In the genomic region with DNA sequence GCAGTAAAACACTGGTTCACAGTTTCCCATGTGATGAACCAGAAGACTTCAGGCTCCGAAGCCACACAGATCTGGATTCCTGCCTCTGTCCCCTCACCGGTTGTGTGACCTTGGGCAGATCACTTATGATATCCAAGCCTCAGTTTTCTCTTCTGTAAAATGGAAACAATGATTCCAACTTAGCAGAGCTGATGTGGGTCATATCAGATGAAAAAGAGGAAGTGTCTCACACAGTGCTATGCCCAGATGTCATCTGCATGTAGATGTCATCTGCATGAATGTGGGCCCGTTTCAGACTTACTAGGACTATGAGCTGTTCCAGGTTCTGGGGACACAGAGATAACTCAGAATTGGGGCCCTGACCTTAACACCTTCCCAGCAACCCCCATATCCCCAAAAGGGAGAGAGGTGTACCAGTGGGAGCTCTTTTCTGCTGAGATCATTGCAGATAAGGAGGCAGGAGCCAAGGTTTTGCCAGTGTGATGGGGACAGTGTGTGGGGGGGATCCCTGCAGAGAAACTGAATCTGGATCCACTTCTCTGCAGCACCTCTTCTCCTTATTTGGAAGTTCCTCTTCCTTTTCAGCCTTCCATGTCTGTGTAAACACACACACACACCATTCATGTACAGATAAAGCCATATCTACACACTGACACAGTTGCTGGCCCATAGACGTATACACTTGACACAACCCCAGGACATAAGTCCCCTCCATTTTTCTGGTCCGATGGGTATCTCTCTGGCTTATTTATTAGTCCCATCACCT, we compare ENCODE assay signal across 14 cellular contexts. TPM values are rescaled to one million over a fixed set of nuclear protein-coding genes. Genes with fewer than 3 reads are reported as not detected.
DNase-seq lines count a peak whose midpoint lies in the region; ATAC-seq and TF ChIP-seq lines count a peak whose summit lies in the region.
"Had no signal": no experiment of that assay in that cellular context is flagged by ENCODE, and none has a peak within 500 bp of the region (broad histone marks: within the 10 kb centered on the region; RNA-seq: fewer than 3 reads in every experiment).

No MANE protein-coding gene starts in this region.

- H4K20me1 ChIP-seq in GM23338 (replicated peaks; ENCODE audit: insufficient read depth) = no peaks in the 10 kb centered on the region

- H3K4me3 Mint-ChIP-seq in activated CD4-positive, alpha-beta memory T cell treated with anti-CD3 and anti-CD28 coated beads for 36 hours = no peak overlapping the region
- H3K4me3 Mint-ChIP-seq in activated CD4-positive, alpha-beta memory T cell treated with anti-CD3 and anti-CD28 coated beads, Interleukin-2, amount 10 ng/mL, durations not matched to agents 7 days and 5 days = no peak overlapping the region
- no peak overlapping the region for H3K4me3 Mint-ChIP-seq in GM23338

- ATAC-seq in GM23338 = no peak
- ATAC-seq: lower lobe of right lung had no signal

- H3K9me3 Mint-ChIP-seq in activated CD4-positive, alpha-beta memory T cell treated with anti-CD3 and anti-CD28 coated beads for 36 hours = no peaks in the 10 kb centered on the region
- H3K9me3 Mint-ChIP-seq in activated CD4-positive, alpha-beta memory T cell treated with anti-CD3 and anti-CD28 coated beads, Interleukin-2, amount 10 ng/mL, durations not matched to agents 7 days and 5 days = no peaks in the 10 kb centered on the region
- no peaks in the 10 kb centered on the region; the same call in 2 of the 3 replicates for H3K9me3 Mint-ChIP-seq in GM23338

- peaks cover 18% of the 10 kb centered on the region for H3K27me3 Mint-ChIP-seq in activated CD4-positive, alpha-beta memory T cell treated with anti-CD3 and anti-CD28 coated beads for 36 hours
- peaks cover 55% of the 10 kb centered on the region for H3K27me3 Mint-ChIP-seq in activated CD4-positive, alpha-beta memory T cell treated with anti-CD3 and anti-CD28 coated beads, Interleukin-2, amount 10 ng/mL, durations not matched to agents 7 days and 5 days
- H3K27me3 Mint-ChIP-seq in GM23338 (ENCODE audit: insufficient read depth, low read depth, poor library complexity) = peaks cover 48% of the 10 kb centered on the region

- H2AFZ ChIP-seq in GM23338 = no peak overlapping the region
- H2AFZ ChIP-seq: hepatocyte had no signal

- H3K4me1 Mint-ChIP-seq in activated CD4-positive, alpha-beta memory T cell treated with anti-CD3 and anti-CD28 coated beads for 36 hours (ENCODE audit: low read depth) = peaks cover 53% of the 10 kb centered on the region
- peaks cover 45% of the 10 kb centered on the region for H3K4me1 Mint-ChIP-seq in activated CD4-positive, alpha-beta memory T cell treated with anti-CD3 and anti-CD28 coated beads, Interleukin-2, amount 10 ng/mL, durations not matched to agents 7 days and 5 days
- H3K4me1 Mint-ChIP-seq in GM23338 = peaks cover 67% of the 10 kb centered on the region

- no peaks in the 10 kb centered on the region for H3K9me3 ChIP-seq in BE2C
- H3K9me3 ChIP-seq: lower lobe of right lung, ovary, stomach had no signal

- CTCF ChIA-PET in activated CD4-positive, alpha-beta memory T cell treated with anti-CD3 and anti-CD28 coated beads for 36 hours (lab: Charles Lee) = interaction anchor here (0.6 to 2.5 kb wide), 4 partner anchors 20 to 48 kb away, joined by 3 to 17 read pairs (median 6); no protein-coding TSS in a partner anchor
- CTCF ChIA-PET in activated CD4-positive, alpha-beta memory T cell treated with anti-CD3 and anti-CD28 coated beads, Interleukin-2, amount 10 ng/mL, durations not matched to agents 7 days and 5 days (lab: Charles Lee) = interaction anchor here (0.9 to 1.1 kb wide), 2 partner anchors 20 to 23 kb away, joined by 3 to 4 read pairs; no protein-coding TSS in a partner anchor
- CTCF ChIA-PET in RWPE1 (lab: Yijun Ruan, JAX) = interaction anchor here (1.3 kb wide), 1 partner anchor 8 kb away, joined by 4 read pairs; no protein-coding TSS in a partner anchor

- no peaks in the 10 kb centered on the region for H3K36me3 Mint-ChIP-seq in activated CD4-positive, alpha-beta memory T cell treated with anti-CD3 and anti-CD28 coated beads for 36 hours
- H3K36me3 Mint-ChIP-seq in activated CD4-positive, alpha-beta memory T cell treated with anti-CD3 and anti-CD28 coated beads, Interleukin-2, amount 10 ng/mL, durations not matched to agents 7 days and 5 days (ENCODE audit: low read depth) = no peaks in the 10 kb centered on the region
- no peaks in the 10 kb centered on the region for H3K36me3 Mint-ChIP-seq in GM23338 (ENCODE audit: low read depth)

- no peak overlapping the region for H3K4me2 ChIP-seq in GM23338
- H3K4me2 ChIP-seq: hepatocyte had no signal

- TF ChIP-seq CTCF in RWPE1 (conservative IDR thresholded peaks at IDR 0.05; ENCODE audit: low read depth) (no peak), GM23338 (conservative IDR thresholded peaks at IDR 0.05; ENCODE audit: low read depth in 2 of 2) (no peak), BE2C (IDR thresholded peaks at IDR 0.05; ENCODE audit: low read depth, low read length) (no peak)

- H3F3A ChIP-seq in GM23338 (replicated peaks; ENCODE audit: low read depth) = peaks cover 6% of the 10 kb centered on the region; the same call in 1 of the 2 replicates

- no peaks in the 10 kb centered on the region for H3K79me2 ChIP-seq in GM23338 (replicated peaks; ENCODE audit: insufficient read depth)
- H3K79me2 ChIP-seq: hepatocyte had no signal

- H3K27ac ChIP-seq in RWPE1 = 0 out of 2 replicates have a peak overlapping the region, but pooled peaks have one; percentile 60
- H3K27ac ChIP-seq in GM23338 (ENCODE audit: low read depth) = no peak overlapping the region
- H3K27ac ChIP-seq: hepatocyte, lower lobe of right lung, ovary, stomach had no signal

- peak overlapping the region; percentile 69 for H3K27ac Mint-ChIP-seq in activated CD4-positive, alpha-beta memory T cell treated with anti-CD3 and anti-CD28 coated beads for 36 hours
- H3K27ac Mint-ChIP-seq in activated CD4-positive, alpha-beta memory T cell treated with anti-CD3 and anti-CD28 coated beads, Interleukin-2, amount 10 ng/mL, durations not matched to agents 7 days and 5 days = no peak overlapping the region
- H3K27ac Mint-ChIP-seq in GM23338 = no peak overlapping the region

- POLR2A ChIA-PET in activated CD4-positive, alpha-beta memory T cell treated with anti-CD3 and anti-CD28 coated beads for 36 hours (lab: Charles Lee) = interaction anchor here (1.3 kb wide), 1 partner anchor 19 kb away, joined by 5 read pairs; no protein-coding TSS in a partner anchor
- POLR2A ChIA-PET in activated CD4-positive, alpha-beta memory T cell treated with anti-CD3 and anti-CD28 coated beads, Interleukin-2, amount 10 ng/mL, durations not matched to agents 7 days and 5 days (lab: Charles Lee) = no interaction called here
- POLR2A ChIA-PET in RWPE1 (lab: Yijun Ruan, JAX; ENCODE audit: low non-redundant PET) = no interaction called here

- H3K4me3 ChIP-seq in GM23338 (no peak overlapping the region), BE2C (ENCODE audit: low read depth, low read length) (no peak overlapping the region)
- H3K4me3 ChIP-seq: hepatocyte, lower lobe of right lung, ovary, stomach had no signal

- H3K4me1 ChIP-seq in GM23338 (ENCODE audit: insufficient read depth) = peaks cover 35% of the 10 kb centered on the region
- H3K4me1 ChIP-seq in BE2C = peaks cover 48% of the 10 kb centered on the region

- H3K36me3 ChIP-seq in GM23338 (ENCODE audit: insufficient read depth) (no peaks in the 10 kb centered on the region), BE2C (no peaks in the 10 kb centered on the region)
- H3K36me3 ChIP-seq: lower lobe of right lung, ovary, stomach had no signal

- DNase-seq in activated CD4-positive, alpha-beta memory T cell treated with anti-CD3 and anti-CD28 coated beads for 36 hours = peak; percentile 58
- no peak for DNase-seq in activated CD4-positive, alpha-beta memory T cell treated with anti-CD3 and anti-CD28 coated beads, Interleukin-2, amount 10 ng/mL, durations not matched to agents 7 days and 5 days
- DNase-seq in DMS79 treated with DMSO at 0.1 percent for 48 hours (lab: John Stamatoyannopoulos, UW) = peak; percentile 64
- no peak for DNase-seq in RWPE1 (ENCODE audit: low spot score)
- DNase-seq in germinal center (ENCODE audit: low spot score) = peak; percentile 54
- DNase-seq in GM23338 (ENCODE audit: low spot score) = no peak
- no peak for DNase-seq in HuH-7 (ENCODE audit: low spot score)
- no peak for DNase-seq in BE2C
- DNase-seq: lower lobe of right lung; NCI-H1417 treated with DMSO at 0.1 percent for 48 hours; NK-92 treated with Interleukin-12 subunit alpha and Interleukin-12 subunit beta, amount 100 ng/mL, for 24 hours; ovary had no signal

- H3K27me3 ChIP-seq in GM23338 (ENCODE audit: insufficient read depth) (peaks cover 53% of the 10 kb centered on the region), BE2C (no peaks in the 10 kb centered on the region)
- H3K27me3 ChIP-seq: ovary had no signal

- H3K9me2 ChIP-seq in GM23338 (ENCODE audit: insufficient read depth) = no peaks in the 10 kb centered on the region

- intact Hi-C loops in activated CD4-positive, alpha-beta memory T cell treated with anti-CD3 and anti-CD28 coated beads for 36 hours (cut with micrococcal nuclease) = no loop called here

TF ChIP-seq in GM23338, 12 proteins besides CTCF, POLR2A, EP300 and RAD21 (continues in another document):
- TF ChIP-seq, protein P1, sequence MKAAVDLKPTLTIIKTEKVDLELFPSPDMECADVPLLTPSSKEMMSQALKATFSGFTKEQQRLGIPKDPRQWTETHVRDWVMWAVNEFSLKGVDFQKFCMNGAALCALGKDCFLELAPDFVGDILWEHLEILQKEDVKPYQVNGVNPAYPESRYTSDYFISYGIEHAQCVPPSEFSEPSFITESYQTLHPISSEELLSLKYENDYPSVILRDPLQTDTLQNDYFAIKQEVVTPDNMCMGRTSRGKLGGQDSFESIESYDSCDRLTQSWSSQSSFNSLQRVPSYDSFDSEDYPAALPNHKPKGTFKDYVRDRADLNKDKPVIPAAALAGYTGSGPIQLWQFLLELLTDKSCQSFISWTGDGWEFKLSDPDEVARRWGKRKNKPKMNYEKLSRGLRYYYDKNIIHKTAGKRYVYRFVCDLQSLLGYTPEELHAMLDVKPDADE (IDR thresholded peaks at IDR 0.05) = no peak
- no peak for TF ChIP-seq ZNF114 (CRISPR knock-in tag; IDR thresholded peaks at IDR 0.05)

RNA-seq across cellular contexts. Expression of a gene that starts 5.0 kb away (rescaled TPM):
- total RNA-seq in activated CD4-positive, alpha-beta memory T cell treated with anti-CD3 and anti-CD28 coated beads for 36 hours = 1 to 10 TPM; 1.6 to 1.7 TPM
- under 1 TPM; 0.68 to 0.81 TPM for total RNA-seq in activated CD4-positive, alpha-beta memory T cell treated with anti-CD3 and anti-CD28 coated beads, Interleukin-2, amount 10 ng/mL, durations not matched to agents 7 days and 5 days
- total RNA-seq in GM23338 (2014; rRNA removed; shearing (Covaris generic)) = 20.9 and 27.8 TPM in 2 replicates
- polyA plus RNA-seq in GM23338 (2016; fragmentation: Nextera tagmentation; extraction: Ambion mirVana) = 7.9 and 8.0 TPM in 2 replicates
- polyA plus RNA-seq in BE2C (2012; ENCODE audit: insufficient read depth, insufficient read length, low read depth) = 104 TPM

RNA-seq across cellular contexts. Expression of a gene that starts 46.7 kb away (rescaled TPM):
- total RNA-seq in activated CD4-positive, alpha-beta memory T cell treated with anti-CD3 and anti-CD28 coated beads for 36 hours = under 1 TPM; 0.73 to 0.78 TPM
- under 1 TPM; 0.08 to 0.15 TPM for total RNA-seq in activated CD4-positive, alpha-beta memory T cell treated with anti-CD3 and anti-CD28 coated beads, Interleukin-2, amount 10 ng/mL, durations not matched to agents 7 days and 5 days
- 1.3 and 2.9 TPM in 2 replicates for total RNA-seq in GM23338 (2014; rRNA removed; shearing (Covaris generic))
- polyA plus RNA-seq in GM23338 (2016; fragmentation: Nextera tagmentation; extraction: Ambion mirVana) = 0.68 and 0.73 TPM in 2 replicates
- polyA plus RNA-seq in BE2C (2012; ENCODE audit: insufficient read depth, insufficient read length, low read depth) = not detected

Comparison
In these comparisons a context has a peak if more than half of its experiments do, and no peak if none do; other contexts are left out.
1. DNase-seq: peak in activated CD4-positive, alpha-beta memory T cell treated with anti-CD3 and anti-CD28 coated beads for 36 hours (single experiment), DMS79 treated with DMSO at 0.1 percent for 48 hours (single experiment) and germinal center (single experiment); none in activated CD4-positive, alpha-beta memory T cell treated with anti-CD3 and anti-CD28 coated beads, Interleukin-2, amount 10 ng/mL, durations not matched to agents 7 days and 5 days (single experiment), RWPE1 (single experiment), GM23338 (single experiment), HuH-7 (single experiment) and BE2C (single experiment).